In the genomic region with DNA sequence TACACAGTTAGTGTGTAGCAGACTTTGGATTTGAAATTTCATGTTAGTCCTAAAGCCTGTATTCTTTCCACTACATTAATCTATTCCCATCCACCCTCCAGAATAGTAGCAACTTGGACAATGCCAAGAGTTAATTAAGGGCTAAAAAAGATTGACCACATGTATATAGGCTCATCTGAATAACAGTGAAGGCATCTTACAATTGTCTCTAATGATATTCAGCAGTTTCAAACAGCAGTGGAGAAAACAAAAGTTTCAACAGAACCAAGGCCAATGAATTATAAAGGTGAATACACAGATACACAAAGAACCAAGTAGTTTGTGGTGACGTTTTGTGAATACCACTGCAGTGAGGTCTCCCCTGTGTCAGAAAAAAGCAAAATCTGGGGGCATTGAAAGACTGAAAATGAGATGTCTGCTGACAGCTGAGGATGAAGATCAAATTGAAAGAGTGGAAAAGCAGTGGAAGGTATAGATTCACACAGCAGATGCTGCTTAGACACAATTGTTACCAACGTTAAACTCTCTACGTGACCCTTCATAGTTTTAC, we compare ENCODE assay signal across 26 cellular contexts.
"Had no signal": no experiment of that assay in that cellular context is flagged by ENCODE, and none has a peak within 500 bp of the region (broad histone marks: within the 10 kb centered on the region; RNA-seq: fewer than 3 reads in every experiment).

No MANE protein-coding gene starts in this region.

- H3K27ac ChIP-seq: esophagus muscularis mucosa, prostate gland, right atrium auricular region, suprapubic skin, transverse colon, upper lobe of right lung, vagina had no signal

- H3K27ac Mint-ChIP-seq: dendritic cell treated with granulocyte-macrophage colony-stimulating factor and Interleukin-4, amounts not matched to agents 40 ng/mL and 50 ng/mL, for 4 days; memory B cell; natural killer cell; stimulated activated naive CD8-positive, alpha-beta T cell treated with anti-CD3 and anti-CD28 coated beads, Interleukin-15, amount 100 ng/mL, for 72 hours had no signal

- H3K36me3 Mint-ChIP-seq: memory B cell had no signal

- H3K4me1 Mint-ChIP-seq: memory B cell; natural killer cell; stimulated activated naive CD8-positive, alpha-beta T cell treated with anti-CD3 and anti-CD28 coated beads, Interleukin-15, amount 100 ng/mL, for 72 hours had no signal

- H3K4me3 Mint-ChIP-seq: dendritic cell treated with granulocyte-macrophage colony-stimulating factor and Interleukin-4, amounts not matched to agents 40 ng/mL and 50 ng/mL, for 4 days; memory B cell; natural killer cell; stimulated activated naive CD8-positive, alpha-beta T cell treated with anti-CD3 and anti-CD28 coated beads, Interleukin-15, amount 100 ng/mL, for 72 hours had no signal

- H3K27me3 Mint-ChIP-seq: dendritic cell treated with granulocyte-macrophage colony-stimulating factor and Interleukin-4, amounts not matched to agents 40 ng/mL and 50 ng/mL, for 4 days; memory B cell; stimulated activated naive CD8-positive, alpha-beta T cell treated with anti-CD3 and anti-CD28 coated beads, Interleukin-15, amount 100 ng/mL, for 72 hours had no signal

- H3K9me3 ChIP-seq: esophagus muscularis mucosa, prostate gland, right atrium auricular region, suprapubic skin, transverse colon, upper lobe of right lung, vagina had no signal

- H3K9me3 Mint-ChIP-seq: dendritic cell treated with granulocyte-macrophage colony-stimulating factor and Interleukin-4, amounts not matched to agents 40 ng/mL and 50 ng/mL, for 4 days had no signal

- ATAC-seq: left lobe of liver; natural killer cell; sciatic nerve; stimulated activated naive CD8-positive, alpha-beta T cell treated with anti-CD3 and anti-CD28 coated beads, Interleukin-15, amount 100 ng/mL, for 72 hours; upper lobe of right lung had no signal

- H3K36me3 ChIP-seq: esophagus muscularis mucosa, prostate gland, right atrium auricular region, suprapubic skin, transverse colon, upper lobe of right lung, vagina had no signal

- H3K27me3 ChIP-seq: esophagus muscularis mucosa, right atrium auricular region, suprapubic skin, transverse colon, upper lobe of right lung, vagina had no signal

- H3K4me3 ChIP-seq: esophagus muscularis mucosa, lung, prostate gland, right atrium auricular region, smooth muscle cell, suprapubic skin, transverse colon, upper lobe of right lung, vagina had no signal

- DNase-seq: effector CD8-positive, alpha-beta T cell; foreskin melanocyte; glutamatergic neuron; hypothalamus; kidney; natural killer cell; nucleus accumbens; stimulated activated CD4-positive, alpha-beta T cell treated with anti-CD3 and anti-CD28 coated beads, Interleukin-12 subunit alpha, Interleukin-12 subunit beta, amount 100 ng/mL, for 4 hours; stimulated activated CD4-positive, alpha-beta T cell treated with anti-CD3 and anti-CD28 coated beads, Interleukin-1b, Interleukin-23, amount 100 ng/mL, for 48 hours; stimulated activated CD4-positive, alpha-beta T cell treated with anti-CD3 and anti-CD28 coated beads, Interleukin-4, amount 100 ng/mL, for 1 hour; stimulated activated CD8-positive, alpha-beta memory T cell treated with anti-CD3 and anti-CD28 coated beads, Interleukin-4, amount 100 ng/mL, for 48 hours; stimulated activated naive CD4-positive, alpha-beta T cell; stimulated activated naive CD8-positive, alpha-beta T cell treated with anti-CD3 and anti-CD28 coated beads, Interleukin-15, amount 100 ng/mL, for 72 hours; transverse colon; upper lobe of right lung had no signal

- H3K4me2 ChIP-seq: smooth muscle cell had no signal

- H3K4me1 ChIP-seq: esophagus muscularis mucosa, prostate gland, right atrium auricular region, suprapubic skin, transverse colon, upper lobe of right lung, vagina had no signal
